ENCODE assay signal across 10 cellular contexts in genomic region chr17:60077226-60077625, GRCh38. TPM values are rescaled to one million over a fixed set of nuclear protein-coding genes. Genes with fewer than 3 reads are reported as not detected.
A peak's percentile ranks its signal among the peaks of the same experiment; 100 is the strongest.
DNase-seq lines count a peak whose midpoint lies in the region; ATAC-seq and TF ChIP-seq lines count a peak whose summit lies in the region.
"Had no signal": no experiment of that assay in that cellular context is flagged by ENCODE, and none has a peak within 500 bp of the region (broad histone marks: within the 10 kb centered on the region; RNA-seq: fewer than 3 reads in every experiment).

No MANE protein-coding gene starts in this region.

- CTCF ChIA-PET in Caco-2 (lab: Charles Lee) = no interaction called here

- no TSS peak for BruUV-seq in Caco-2 (replicated peaks; lab: Mats Ljungman, UMichigan)

- H3K27me3 Mint-ChIP-seq in Caco-2 (ENCODE audit: insufficient read depth, unreplicated experiment) = no peaks in the 10 kb centered on the region
- H3K27me3 Mint-ChIP-seq in naive thymus-derived CD8-positive, alpha-beta T cell = no peaks in the 10 kb centered on the region

- no peak for DNase-seq in Caco-2
- DNase-seq in Kasumi-1 (lab: John Stamatoyannopoulos, UW) = peak; percentile 14 to 29
- peak; percentile 18 for DNase-seq in astrocyte of the hippocampus (ENCODE audit: low read depth, low spot score)
- DNase-seq in naive thymus-derived CD8-positive, alpha-beta T cell = no peak
- no peak for DNase-seq in putamen (ENCODE audit: low spot score)
- no peak for DNase-seq in SHP77 (lab: John Stamatoyannopoulos, UW)
- DNase-seq: activated CD4-positive, alpha-beta T cell treated with anti-CD3 and anti-CD28 coated beads for 4 hours; left lung; stimulated activated CD4-positive, alpha-beta T cell treated with anti-CD3 and anti-CD28 coated beads, Interleukin-2, amount 100 ng/mL, for 24 hours had no signal

- no peak overlapping the region for H3K4me3 ChIP-seq in Caco-2 (ENCODE audit: low read depth, low read length)

- peaks cover 14% of the 10 kb centered on the region for H3K4me1 Mint-ChIP-seq in Caco-2 (ENCODE audit: low read depth, unreplicated experiment)
- H3K4me1 Mint-ChIP-seq in naive thymus-derived CD8-positive, alpha-beta T cell = peaks cover 13 to 31% (median 21%) of the 10 kb centered on the region in 4 donors

- no peaks in the 10 kb centered on the region for H3K36me3 Mint-ChIP-seq in Caco-2 (ENCODE audit: insufficient read depth, unreplicated experiment)
- peaks cover 0 to 42% (median 15%) of the 10 kb centered on the region in 3 donors for H3K36me3 Mint-ChIP-seq in naive thymus-derived CD8-positive, alpha-beta T cell

- peak overlapping the region; percentile 39 for H3K27ac Mint-ChIP-seq in Caco-2 (ENCODE audit: unreplicated experiment)
- peak overlapping the region in 8 of 10 donors; percentile 78 to 94 (median 92) for H3K27ac Mint-ChIP-seq in naive thymus-derived CD8-positive, alpha-beta T cell

- POLR2A ChIA-PET in Caco-2 (lab: Charles Lee) = no interaction called here
- POLR2A ChIA-PET in naive thymus-derived CD8-positive, alpha-beta T cell (lab: Charles Lee) = interaction anchor here (0.6 to 2.1 kb wide), 3 partner anchors 10 to 112 kb away, joined by 3 to 6 read pairs (median 3); partner anchors contain the start of gene RNFT1

- H3K4me3 Mint-ChIP-seq in Caco-2 (ENCODE audit: unreplicated experiment) = peak overlapping the region; percentile 76
- H3K4me3 Mint-ChIP-seq in naive thymus-derived CD8-positive, alpha-beta T cell = peak overlapping the region; percentile 89 to 98 (median 94)

- no peak for ATAC-seq in naive thymus-derived CD8-positive, alpha-beta T cell
- no peak for ATAC-seq in HG02852 (IDR thresholded peaks at IDR 0.05; ENCODE audit: unreplicated experiment)

- H3K4me1 ChIP-seq in Caco-2 = peaks cover 8% of the 10 kb centered on the region

- no peaks in the 10 kb centered on the region for H3K27me3 ChIP-seq in Caco-2 (replicated peaks; ENCODE audit: control insufficient read depth, insufficient read depth, low read length)
- H3K27me3 ChIP-seq: left lung had no signal

- TF ChIP-seq CTCF in Caco-2 (IDR thresholded peaks at IDR 0.05; ENCODE audit: insufficient read depth in 1 of 2, low read depth in 1 of 2, low read length in 1 of 2, severe bottlenecking in 1 of 2, unreplicated experiment in 1 of 2) = no peak

- intact Hi-C loops in Caco-2 (cut with micrococcal nuclease; ENCODE audit: unreplicated experiment) = no loop called here

- no peaks in the 10 kb centered on the region for H3K9me3 Mint-ChIP-seq in Caco-2 (ENCODE audit: unreplicated experiment)
- H3K9me3 Mint-ChIP-seq in naive thymus-derived CD8-positive, alpha-beta T cell = no peaks in the 10 kb centered on the region

- no peaks in the 10 kb centered on the region; the same call in 1 of the 2 replicates for H3K36me3 ChIP-seq in Caco-2 (ENCODE audit: control insufficient read depth, insufficient read depth, low read length)

- H3K9me3 ChIP-seq in Caco-2 = no peaks in the 10 kb centered on the region
- H3K9me3 ChIP-seq: left lung had no signal

RNA-seq across cellular contexts. Expression of gene HEATR6, which starts 1.5 kb away (rescaled TPM):
- total RNA-seq in Caco-2 (2022) = 18.8 and 20.5 TPM in 2 replicates
- total RNA-seq in naive thymus-derived CD8-positive, alpha-beta T cell = 10 to 100 TPM; 16.4 to 22.1 TPM
- polyA plus RNA-seq in naive thymus-derived CD8-positive, alpha-beta T cell = 1 to 10 TPM; 7.0 to 9.6 (median 7.6) TPM

Comparison
In these comparisons a context has a peak if more than half of its experiments do, and no peak if none do; other contexts are left out.
1. DNase-seq: peak in Kasumi-1 (2 of 2) and astrocyte of the hippocampus (single experiment); none in Caco-2 (0 of 2), naive thymus-derived CD8-positive, alpha-beta T cell (0 of 10), putamen (single experiment) and SHP77 (0 of 2).